In the genomic region with DNA sequence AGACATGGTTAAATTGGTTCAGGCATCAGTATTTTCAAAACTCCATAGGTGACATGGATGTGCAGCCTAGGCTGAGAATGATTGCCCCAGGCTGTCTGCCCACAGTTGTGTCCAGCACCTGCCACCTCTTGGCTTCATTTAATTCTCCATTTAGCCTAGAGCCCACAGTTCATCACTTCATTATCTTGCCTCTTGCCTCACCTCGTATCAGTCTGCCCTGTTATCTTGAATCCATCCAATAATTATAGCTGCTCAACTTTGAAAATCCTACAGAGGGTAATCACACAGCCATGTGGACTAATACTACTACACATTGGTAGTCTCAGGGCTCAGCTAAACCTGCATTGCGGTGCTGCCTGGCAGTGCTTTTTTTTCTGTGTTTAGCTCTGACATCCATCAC, we compare ENCODE assay signal across 1 cellular context.
TF ChIP-seq lines count a peak whose summit lies in the region.

No MANE protein-coding gene starts in this region.

TF ChIP-seq in GM23338, 12 proteins besides CTCF, POLR2A, EP300 and RAD21 (continued from another document):
- TF ChIP-seq, protein P1, sequence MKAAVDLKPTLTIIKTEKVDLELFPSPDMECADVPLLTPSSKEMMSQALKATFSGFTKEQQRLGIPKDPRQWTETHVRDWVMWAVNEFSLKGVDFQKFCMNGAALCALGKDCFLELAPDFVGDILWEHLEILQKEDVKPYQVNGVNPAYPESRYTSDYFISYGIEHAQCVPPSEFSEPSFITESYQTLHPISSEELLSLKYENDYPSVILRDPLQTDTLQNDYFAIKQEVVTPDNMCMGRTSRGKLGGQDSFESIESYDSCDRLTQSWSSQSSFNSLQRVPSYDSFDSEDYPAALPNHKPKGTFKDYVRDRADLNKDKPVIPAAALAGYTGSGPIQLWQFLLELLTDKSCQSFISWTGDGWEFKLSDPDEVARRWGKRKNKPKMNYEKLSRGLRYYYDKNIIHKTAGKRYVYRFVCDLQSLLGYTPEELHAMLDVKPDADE (IDR thresholded peaks at IDR 0.05) = no peak
- TF ChIP-seq STAT1 (IDR thresholded peaks at IDR 0.05; ENCODE audit: unreplicated experiment) = no peak
- TF ChIP-seq, protein P2, sequence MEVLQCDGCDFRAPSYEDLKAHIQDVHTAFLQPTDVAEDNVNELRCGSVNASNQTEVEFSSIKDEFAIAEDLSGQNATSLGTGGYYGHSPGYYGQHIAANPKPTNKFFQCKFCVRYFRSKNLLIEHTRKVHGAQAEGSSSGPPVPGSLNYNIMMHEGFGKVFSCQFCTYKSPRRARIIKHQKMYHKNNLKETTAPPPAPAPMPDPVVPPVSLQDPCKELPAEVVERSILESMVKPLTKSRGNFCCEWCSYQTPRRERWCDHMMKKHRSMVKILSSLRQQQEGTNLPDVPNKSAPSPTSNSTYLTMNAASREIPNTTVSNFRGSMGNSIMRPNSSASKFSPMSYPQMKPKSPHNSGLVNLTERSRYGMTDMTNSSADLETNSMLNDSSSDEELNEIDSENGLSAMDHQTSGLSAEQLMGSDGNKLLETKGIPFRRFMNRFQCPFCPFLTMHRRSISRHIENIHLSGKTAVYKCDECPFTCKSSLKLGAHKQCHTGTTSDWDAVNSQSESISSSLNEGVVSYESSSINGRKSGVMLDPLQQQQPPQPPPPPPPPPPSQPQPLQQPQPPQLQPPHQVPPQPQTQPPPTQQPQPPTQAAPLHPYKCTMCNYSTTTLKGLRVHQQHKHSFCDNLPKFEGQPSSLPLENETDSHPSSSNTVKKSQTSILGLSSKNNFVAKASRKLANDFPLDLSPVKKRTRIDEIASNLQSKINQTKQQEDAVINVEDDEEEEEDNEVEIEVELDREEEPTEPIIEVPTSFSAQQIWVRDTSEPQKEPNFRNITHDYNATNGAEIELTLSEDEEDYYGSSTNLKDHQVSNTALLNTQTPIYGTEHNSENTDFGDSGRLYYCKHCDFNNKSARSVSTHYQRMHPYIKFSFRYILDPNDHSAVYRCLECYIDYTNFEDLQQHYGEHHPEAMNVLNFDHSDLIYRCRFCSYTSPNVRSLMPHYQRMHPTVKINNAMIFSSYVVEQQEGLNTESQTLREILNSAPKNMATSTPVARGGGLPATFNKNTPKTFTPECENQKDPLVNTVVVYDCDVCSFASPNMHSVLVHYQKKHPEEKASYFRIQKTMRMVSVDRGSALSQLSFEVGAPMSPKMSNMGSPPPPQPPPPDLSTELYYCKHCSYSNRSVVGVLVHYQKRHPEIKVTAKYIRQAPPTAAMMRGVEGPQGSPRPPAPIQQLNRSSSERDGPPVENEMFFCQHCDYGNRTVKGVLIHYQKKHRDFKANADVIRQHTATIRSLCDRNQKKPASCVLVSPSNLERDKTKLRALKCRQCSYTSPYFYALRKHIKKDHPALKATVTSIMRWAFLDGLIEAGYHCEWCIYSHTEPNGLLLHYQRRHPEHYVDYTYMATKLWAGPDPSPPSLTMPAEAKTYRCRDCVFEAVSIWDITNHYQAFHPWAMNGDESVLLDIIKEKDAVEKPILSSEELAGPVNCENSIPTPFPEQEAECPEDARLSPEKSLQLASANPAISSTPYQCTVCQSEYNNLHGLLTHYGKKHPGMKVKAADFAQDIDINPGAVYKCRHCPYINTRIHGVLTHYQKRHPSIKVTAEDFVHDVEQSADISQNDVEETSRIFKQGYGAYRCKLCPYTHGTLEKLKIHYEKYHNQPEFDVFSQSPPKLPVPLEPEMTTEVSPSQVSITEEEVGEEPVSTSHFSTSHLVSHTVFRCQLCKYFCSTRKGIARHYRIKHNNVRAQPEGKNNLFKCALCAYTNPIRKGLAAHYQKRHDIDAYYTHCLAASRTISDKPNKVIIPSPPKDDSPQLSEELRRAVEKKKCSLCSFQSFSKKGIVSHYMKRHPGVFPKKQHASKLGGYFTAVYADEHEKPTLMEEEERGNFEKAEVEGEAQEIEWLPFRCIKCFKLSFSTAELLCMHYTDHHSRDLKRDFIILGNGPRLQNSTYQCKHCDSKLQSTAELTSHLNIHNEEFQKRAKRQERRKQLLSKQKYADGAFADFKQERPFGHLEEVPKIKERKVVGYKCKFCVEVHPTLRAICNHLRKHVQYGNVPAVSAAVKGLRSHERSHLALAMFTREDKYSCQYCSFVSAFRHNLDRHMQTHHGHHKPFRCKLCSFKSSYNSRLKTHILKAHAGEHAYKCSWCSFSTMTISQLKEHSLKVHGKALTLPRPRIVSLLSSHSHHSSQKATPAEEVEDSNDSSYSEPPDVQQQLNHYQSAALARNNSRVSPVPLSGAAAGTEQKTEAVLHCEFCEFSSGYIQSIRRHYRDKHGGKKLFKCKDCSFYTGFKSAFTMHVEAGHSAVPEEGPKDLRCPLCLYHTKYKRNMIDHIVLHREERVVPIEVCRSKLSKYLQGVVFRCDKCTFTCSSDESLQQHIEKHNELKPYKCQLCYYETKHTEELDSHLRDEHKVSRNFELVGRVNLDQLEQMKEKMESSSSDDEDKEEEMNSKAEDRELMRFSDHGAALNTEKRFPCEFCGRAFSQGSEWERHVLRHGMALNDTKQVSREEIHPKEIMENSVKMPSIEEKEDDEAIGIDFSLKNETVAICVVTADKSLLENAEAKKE (CRISPR knock-in tag; IDR thresholded peaks at IDR 0.05) = no peak
TF ChIP-seq in GM23338: peak in this region for 0.
